9 cellular contexts compared by ENCODE assay signal in the genomic region with DNA sequence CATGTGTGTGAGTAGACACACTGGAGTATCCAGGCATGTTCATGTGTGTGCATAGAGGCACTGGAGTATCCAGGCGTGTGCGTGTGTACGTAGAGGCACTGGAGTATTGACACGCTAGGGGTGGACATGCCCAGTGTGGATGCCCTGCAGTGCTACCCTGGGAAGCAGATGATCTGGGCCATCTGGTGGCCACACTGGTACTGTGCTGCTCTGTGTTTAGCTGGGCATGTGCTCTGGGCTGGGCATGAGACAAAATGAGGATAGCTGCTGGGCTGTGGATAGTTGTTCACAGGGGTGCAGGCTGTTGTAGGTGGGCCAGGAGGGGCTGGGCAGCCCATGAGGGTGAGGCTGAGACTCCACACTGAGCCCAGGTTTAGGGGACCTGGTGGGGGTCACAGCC. TPM values are rescaled to one million over a fixed set of nuclear protein-coding genes. Genes with fewer than 3 reads are reported as not detected.
DNase-seq lines count a peak whose midpoint lies in the region; ATAC-seq and TF ChIP-seq lines count a peak whose summit lies in the region.
"Had no signal": no experiment of that assay in that cellular context is flagged by ENCODE, and none has a peak within 500 bp of the region (broad histone marks: within the 10 kb centered on the region; RNA-seq: fewer than 3 reads in every experiment).

No MANE protein-coding gene starts in this region.

- H3K9ac ChIP-seq in Loucy (ENCODE audit: low read depth, low read length, poor library complexity, severe bottlenecking) (no peak overlapping the region), adipocyte (ENCODE audit: low read length) (no peak overlapping the region)

- H3K4me1 Mint-ChIP-seq in naive thymus-derived CD4-positive, alpha-beta T cell: peaks cover 0 to 11% (median 0%) of the 10 kb centered on the region in 7 donors
- H3K4me1 Mint-ChIP-seq in CD8-positive, alpha-beta T cell (ENCODE audit: low read depth): no peaks in the 10 kb centered on the region

- H4K20me1 ChIP-seq in Loucy (ENCODE audit: insufficient read depth, low read length, poor library complexity, severe bottlenecking): no peaks in the 10 kb centered on the region

- intact Hi-C loops in naive thymus-derived CD4-positive, alpha-beta T cell (cut with micrococcal nuclease): no loop called here
- intact Hi-C loops in CD8-positive, alpha-beta T cell (cut with DNase I, micrococcal nuclease): no loop called here
- intact Hi-C loops in esophagus muscularis mucosa (cut with DNase I): no loop called here

- no peaks in the 10 kb centered on the region for H3F3A ChIP-seq in Loucy (ENCODE audit: low read depth)

- peak; percentile 56 for DNase-seq in NCI-H82 (lab: John Stamatoyannopoulos, UW)
- DNase-seq in NCI-H82 treated with DMSO at 0.1 percent for 48 hours (lab: John Stamatoyannopoulos, UW; ENCODE audit: unreplicated experiment): no peak
- DNase-seq in adipocyte (ENCODE audit: low read depth): peak; percentile 14
- DNase-seq in naive thymus-derived CD4-positive, alpha-beta T cell: no peak
- no peak for DNase-seq in CD8-positive, alpha-beta T cell
- DNase-seq in esophagus muscularis mucosa (ENCODE audit: extremely low spot score): no peak
- DNase-seq: stimulated activated naive CD4-positive, alpha-beta T cell had no signal

- H2AFZ ChIP-seq in Loucy (ENCODE audit: low read length): no peak overlapping the region

- peaks cover 9 to 34% (median 24%) of the 10 kb centered on the region in 5 donors for H3K27me3 Mint-ChIP-seq in naive thymus-derived CD4-positive, alpha-beta T cell
- H3K27me3 Mint-ChIP-seq in CD8-positive, alpha-beta T cell (ENCODE audit: low read depth): peaks cover 19% of the 10 kb centered on the region

- no peaks in the 10 kb centered on the region for H3K4me1 ChIP-seq in Loucy (ENCODE audit: insufficient read depth, low read length, poor library complexity, severe bottlenecking)
- H3K4me1 ChIP-seq in adipocyte (ENCODE audit: control insufficient read depth, insufficient read depth, low read length): no peaks in the 10 kb centered on the region
- H3K4me1 ChIP-seq in naive thymus-derived CD4-positive, alpha-beta T cell (ENCODE audit: control insufficient read depth in 2 of 2, insufficient read depth in 2 of 2, low read length in 2 of 2): no peaks in the 10 kb centered on the region
- H3K4me1 ChIP-seq in CD8-positive, alpha-beta T cell (ENCODE audit: insufficient read depth, low read length): no peaks in the 10 kb centered on the region
- no peaks in the 10 kb centered on the region for H3K4me1 ChIP-seq in esophagus muscularis mucosa

- no peak overlapping the region for H3K4me3 ChIP-seq in Loucy (ENCODE audit: low read length, poor library complexity, severe bottlenecking)
- no peak overlapping the region for H3K4me3 ChIP-seq in adipocyte (ENCODE audit: low read length)
- H3K4me3 ChIP-seq in naive thymus-derived CD4-positive, alpha-beta T cell (ENCODE audit: low read length): no peak overlapping the region
- H3K4me3 ChIP-seq in CD8-positive, alpha-beta T cell (ENCODE audit: low read depth, low read length): no peak overlapping the region
- H3K4me3 ChIP-seq in esophagus muscularis mucosa: no peak overlapping the region

- H3K27me3 ChIP-seq in Loucy (ENCODE audit: insufficient read depth, low read length, poor library complexity, severe bottlenecking): no peaks in the 10 kb centered on the region
- peaks cover 32% of the 10 kb centered on the region for H3K27me3 ChIP-seq in adipocyte (replicated peaks; ENCODE audit: control insufficient read depth, insufficient read depth, low read length)
- H3K27me3 ChIP-seq in naive thymus-derived CD4-positive, alpha-beta T cell (ENCODE audit: control insufficient read depth in 2 of 2, insufficient read depth in 2 of 2, low read length in 2 of 2): no peaks in the 10 kb centered on the region
- no peaks in the 10 kb centered on the region for H3K27me3 ChIP-seq in CD8-positive, alpha-beta T cell (ENCODE audit: insufficient read depth, low read length)
- H3K27me3 ChIP-seq in esophagus muscularis mucosa: peaks cover 0 to 49% (median 0%) of the 10 kb centered on the region in 4 donors

- CTCF ChIA-PET in naive thymus-derived CD4-positive, alpha-beta T cell (lab: Charles Lee): no interaction called here
- CTCF ChIA-PET in CD8-positive, alpha-beta T cell (lab: Charles Lee): no interaction called here

- POLR2A ChIA-PET in naive thymus-derived CD4-positive, alpha-beta T cell (lab: Charles Lee): no interaction called here
- POLR2A ChIA-PET in CD8-positive, alpha-beta T cell (lab: Charles Lee): no interaction called here

- no peak for TF ChIP-seq POLR2A in esophagus muscularis mucosa (IDR thresholded peaks at IDR 0.05; ENCODE audit: low read depth)

- TF ChIP-seq EP300 in esophagus muscularis mucosa (IDR thresholded peaks at IDR 0.05): no peak

- H3K9me3 Mint-ChIP-seq in naive thymus-derived CD4-positive, alpha-beta T cell: peaks cover 0 to 4% (median 0%) of the 10 kb centered on the region in 11 donors
- no peaks in the 10 kb centered on the region for H3K9me3 Mint-ChIP-seq in CD8-positive, alpha-beta T cell

- H3K36me3 ChIP-seq in Loucy (ENCODE audit: insufficient read depth, low read length): no peaks in the 10 kb centered on the region
- H3K36me3 ChIP-seq in adipocyte (ENCODE audit: control insufficient read depth, insufficient read depth, low read length, severe bottlenecking): no peaks in the 10 kb centered on the region
- H3K36me3 ChIP-seq in naive thymus-derived CD4-positive, alpha-beta T cell (ENCODE audit: control insufficient read depth in 2 of 3, insufficient read depth in 3 of 3, low read length in 3 of 3): no peaks in the 10 kb centered on the region
- no peaks in the 10 kb centered on the region for H3K36me3 ChIP-seq in CD8-positive, alpha-beta T cell (ENCODE audit: insufficient read depth, low read length)
- no peaks in the 10 kb centered on the region for H3K36me3 ChIP-seq in esophagus muscularis mucosa

- H3K27ac Mint-ChIP-seq in naive thymus-derived CD4-positive, alpha-beta T cell: no peak overlapping the region
- H3K27ac Mint-ChIP-seq in CD8-positive, alpha-beta T cell: no peak overlapping the region

- H3K4me2 ChIP-seq in Loucy (ENCODE audit: low read depth, low read length, poor library complexity, severe bottlenecking): no peak overlapping the region

- H3K79me2 ChIP-seq in Loucy (ENCODE audit: insufficient read depth, low read length): no peaks in the 10 kb centered on the region

- 89% methylated on average over 4 of the region's 4 CpGs for WGBS in esophagus muscularis mucosa

- H3K9me3 ChIP-seq in Loucy (ENCODE audit: insufficient read depth, low read depth, low read length) (peaks cover 8% of the 10 kb centered on the region; the same call in 1 of the 2 replicates), adipocyte (ENCODE audit: control insufficient read depth, low read length) (peaks cover 4% of the 10 kb centered on the region), esophagus muscularis mucosa (no peaks in the 10 kb centered on the region)
- H3K9me3 ChIP-seq in naive thymus-derived CD4-positive, alpha-beta T cell (ENCODE audit: control insufficient read depth in 2 of 3, low read length in 3 of 3): no peaks in the 10 kb centered on the region
- no peaks in the 10 kb centered on the region for H3K9me3 ChIP-seq in CD8-positive, alpha-beta T cell (ENCODE audit: low read length)

- no peaks in the 10 kb centered on the region for H3K36me3 Mint-ChIP-seq in naive thymus-derived CD4-positive, alpha-beta T cell
- no peaks in the 10 kb centered on the region for H3K36me3 Mint-ChIP-seq in CD8-positive, alpha-beta T cell

- TF ChIP-seq CTCF in Loucy (conservative IDR thresholded peaks at IDR 0.05; ENCODE audit: low read length) (peak; percentile 46), esophagus muscularis mucosa (IDR thresholded peaks at IDR 0.05) (no peak)
- no peak for TF ChIP-seq CTCF in CD8-positive, alpha-beta T cell (IDR thresholded peaks at IDR 0.05)

- no peaks in the 10 kb centered on the region for H3K9me2 ChIP-seq in Loucy (replicated peaks; ENCODE audit: low read depth, low read length)

- no peak overlapping the region for H3K27ac ChIP-seq in naive thymus-derived CD4-positive, alpha-beta T cell (ENCODE audit: low read depth, low read length)
- H3K27ac ChIP-seq in CD8-positive, alpha-beta T cell (ENCODE audit: low read depth, low read length): no peak overlapping the region
- no peak overlapping the region for H3K27ac ChIP-seq in esophagus muscularis mucosa (replicated peaks in 1 of 4)

- peak; percentile 37 for ATAC-seq in naive thymus-derived CD4-positive, alpha-beta T cell
- ATAC-seq in CD8-positive, alpha-beta T cell: no peak
- no peak for ATAC-seq in HG02938 (IDR thresholded peaks at IDR 0.05; ENCODE audit: unreplicated experiment)

- no peak overlapping the region for H3K4me3 Mint-ChIP-seq in naive thymus-derived CD4-positive, alpha-beta T cell
- H3K4me3 Mint-ChIP-seq in CD8-positive, alpha-beta T cell: no peak overlapping the region

RNA-seq across cellular contexts. Expression of a gene that starts 24.0 kb away (rescaled TPM):
- total RNA-seq in naive thymus-derived CD4-positive, alpha-beta T cell: not detected
- not detected for polyA plus RNA-seq in naive thymus-derived CD4-positive, alpha-beta T cell
- not detected for total RNA-seq in CD8-positive, alpha-beta T cell
- not detected for total RNA-seq in esophagus muscularis mucosa

RNA-seq across cellular contexts. Expression of a gene that starts 32.8 kb away (rescaled TPM):
- not detected for total RNA-seq in naive thymus-derived CD4-positive, alpha-beta T cell
- not detected for polyA plus RNA-seq in naive thymus-derived CD4-positive, alpha-beta T cell
- not detected for total RNA-seq in CD8-positive, alpha-beta T cell
- total RNA-seq in esophagus muscularis mucosa: not detected

RNA-seq across cellular contexts. Expression of a gene that starts 47.2 kb away (rescaled TPM):
- under 1 TPM in 2 of 5 experiments, not detected in 3; 0.48 to 0.71 TPM for total RNA-seq in naive thymus-derived CD4-positive, alpha-beta T cell
- polyA plus RNA-seq in naive thymus-derived CD4-positive, alpha-beta T cell: under 1 TPM; 0.47 to 0.75 TPM
- total RNA-seq in CD8-positive, alpha-beta T cell: under 1 TPM in 1 of 2 experiments, not detected in 1; 0.42 TPM
- total RNA-seq in esophagus muscularis mucosa: not detected

RNA-seq across cellular contexts. Expression of a gene that starts 51.5 kb away (rescaled TPM):
- 1 to 10 TPM in 3 of 5 experiments, under 1 TPM in 2; 0.75 to 6.1 (median 1.1) TPM for total RNA-seq in naive thymus-derived CD4-positive, alpha-beta T cell
- polyA plus RNA-seq in naive thymus-derived CD4-positive, alpha-beta T cell: 1 to 10 TPM in 1 of 2 donors, under 1 TPM in 1; 0.18 to 1.3 TPM
- under 1 TPM; 0.35 to 0.69 TPM for total RNA-seq in CD8-positive, alpha-beta T cell
- 1 to 10 TPM in 1 of 4 donors, under 1 TPM in 3; 0.42 to 1.4 (median 0.87) TPM for total RNA-seq in esophagus muscularis mucosa

RNA-seq across cellular contexts. Expression of a gene that starts 52.1 kb away (rescaled TPM):
- total RNA-seq in naive thymus-derived CD4-positive, alpha-beta T cell: 10 to 100 TPM; 21.8 to 93.4 (median 23.6) TPM
- 10 to 100 TPM; 55.2 to 66.8 TPM for polyA plus RNA-seq in naive thymus-derived CD4-positive, alpha-beta T cell
- total RNA-seq in CD8-positive, alpha-beta T cell: 1 to 10 TPM; 6.9 to 8.1 TPM
- 10 to 100 TPM; 11.4 to 17.7 (median 12.7) TPM for total RNA-seq in esophagus muscularis mucosa

Comparison
In these comparisons a context has a peak if more than half of its experiments do, and no peak if none do; other contexts are left out.
1. DNase-seq: peak in NCI-H82 (single experiment) and adipocyte (single experiment); none in NCI-H82 treated with DMSO at 0.1 percent for 48 hours (single experiment), naive thymus-derived CD4-positive, alpha-beta T cell (0 of 9), CD8-positive, alpha-beta T cell (0 of 7) and esophagus muscularis mucosa (single experiment).